In genomic region chrX:19195243-19195610, GRCh38 we compare ENCODE assay signal across 22 cellular contexts.
A peak's percentile ranks its signal among the peaks of the same experiment; 100 is the strongest.
DNase-seq lines count a peak whose midpoint lies in the region; ATAC-seq and TF ChIP-seq lines count a peak whose summit lies in the region.
"Had no signal": no experiment of that assay in that cellular context is flagged by ENCODE, and none has a peak within 500 bp of the region (broad histone marks: within the 10 kb centered on the region; RNA-seq: fewer than 3 reads in every experiment).

No MANE protein-coding gene starts in this region.

- H3K4me1 ChIP-seq in thyroid gland (no peaks in the 10 kb centered on the region), neuronal stem cell (ENCODE audit: control insufficient read depth in 2 of 2, insufficient read depth in 1 of 2, low read depth in 1 of 2, low read length in 2 of 2) (no peaks in the 10 kb centered on the region)
- H3K4me1 ChIP-seq: A549, foreskin keratinocyte, spleen had no signal

- CTCF ChIA-PET in activated CD4-positive, alpha-beta memory T cell treated with anti-CD3 and anti-CD28 coated beads, Interleukin-2, amount 10 ng/mL, durations not matched to agents 7 days and 5 days (lab: Charles Lee): no interaction called here
- CTCF ChIA-PET in activated CD4-positive, alpha-beta memory T cell treated with anti-CD3 and anti-CD28 coated beads for 36 hours (lab: Charles Lee): no interaction called here

- no peak overlapping the region for H3K23ac ChIP-seq in neuronal stem cell (ENCODE audit: low read depth, low read length, poor library complexity)

- POLR2A ChIA-PET in activated CD4-positive, alpha-beta memory T cell treated with anti-CD3 and anti-CD28 coated beads, Interleukin-2, amount 10 ng/mL, durations not matched to agents 7 days and 5 days (lab: Charles Lee): no interaction called here
- POLR2A ChIA-PET in activated CD4-positive, alpha-beta memory T cell treated with anti-CD3 and anti-CD28 coated beads for 36 hours (lab: Charles Lee): no interaction called here

- no peak overlapping the region for H3K18ac ChIP-seq in neuronal stem cell (ENCODE audit: low read length)

- H3K9me3 Mint-ChIP-seq in activated CD4-positive, alpha-beta memory T cell treated with anti-CD3 and anti-CD28 coated beads, Interleukin-2, amount 10 ng/mL, durations not matched to agents 7 days and 5 days: no peaks in the 10 kb centered on the region
- no peaks in the 10 kb centered on the region for H3K9me3 Mint-ChIP-seq in activated CD4-positive, alpha-beta memory T cell treated with anti-CD3 and anti-CD28 coated beads for 36 hours

- intact Hi-C loops in activated CD4-positive, alpha-beta memory T cell treated with anti-CD3 and anti-CD28 coated beads for 36 hours (cut with micrococcal nuclease): no loop called here
- intact Hi-C loops in thyroid gland (cut with DNase I): no loop called here

- no peak overlapping the region for H3K9ac ChIP-seq in neuronal stem cell (ENCODE audit: low read depth, low read length, poor library complexity)
- H3K9ac ChIP-seq: KMS-11 had no signal

- no peak for DNase-seq in activated CD4-positive, alpha-beta memory T cell treated with anti-CD3 and anti-CD28 coated beads, Interleukin-2, amount 10 ng/mL, durations not matched to agents 7 days and 5 days
- DNase-seq in activated CD4-positive, alpha-beta memory T cell treated with anti-CD3 and anti-CD28 coated beads for 36 hours: no peak
- peak; percentile 44 to 56 for DNase-seq in thyroid gland
- no peak for DNase-seq in MG63
- no peak for DNase-seq in neuronal stem cell (ENCODE audit: low spot score)
- no peak for DNase-seq in NCI-H526 treated with DMSO at 0.1 percent for 48 hours (lab: John Stamatoyannopoulos, UW)
- DNase-seq: activated CD4-positive, alpha-beta T cell treated with anti-CD3 and anti-CD28 coated beads, Interleukin-2, amount 50 U/mL, for 4 hours; activated T-cell treated with anti-CD3 and anti-CD28 coated beads, Interleukin-2, amount 50 U/mL, for 48 hours; cortex of kidney; DND-41; foreskin keratinocyte; NCI-H2081; NCI-H524; spleen; stimulated activated CD8-positive, alpha-beta memory T cell treated with anti-CD3 and anti-CD28 coated beads, Interleukin-4, amount 100 ng/mL, for 48 hours; SW 1271 had no signal

- H3K36me3 Mint-ChIP-seq in activated CD4-positive, alpha-beta memory T cell treated with anti-CD3 and anti-CD28 coated beads, Interleukin-2, amount 10 ng/mL, durations not matched to agents 7 days and 5 days (ENCODE audit: low read depth): no peaks in the 10 kb centered on the region
- H3K36me3 Mint-ChIP-seq in activated CD4-positive, alpha-beta memory T cell treated with anti-CD3 and anti-CD28 coated beads for 36 hours: no peaks in the 10 kb centered on the region
- H3K36me3 Mint-ChIP-seq: CD14-positive monocyte had no signal

- no peak overlapping the region for H3K14ac ChIP-seq in neuronal stem cell (ENCODE audit: low read length)

- H2BK120ac ChIP-seq in neuronal stem cell (ENCODE audit: low read depth, low read length): no peak overlapping the region

- peaks cover 2% of the 10 kb centered on the region for H3K27me3 Mint-ChIP-seq in activated CD4-positive, alpha-beta memory T cell treated with anti-CD3 and anti-CD28 coated beads, Interleukin-2, amount 10 ng/mL, durations not matched to agents 7 days and 5 days
- H3K27me3 Mint-ChIP-seq in activated CD4-positive, alpha-beta memory T cell treated with anti-CD3 and anti-CD28 coated beads for 36 hours: no peaks in the 10 kb centered on the region

- no peak overlapping the region for H2AFZ ChIP-seq in neuronal stem cell (ENCODE audit: low read length)

- no peak for TF ChIP-seq CTCF in thyroid gland (IDR thresholded peaks at IDR 0.05)

- H2BK5ac ChIP-seq in neuronal stem cell (ENCODE audit: low read length): no peak overlapping the region

- H2BK15ac ChIP-seq in neuronal stem cell (ENCODE audit: low read length): no peak overlapping the region

- peak overlapping the region; percentile 71 for H3K27ac Mint-ChIP-seq in activated CD4-positive, alpha-beta memory T cell treated with anti-CD3 and anti-CD28 coated beads, Interleukin-2, amount 10 ng/mL, durations not matched to agents 7 days and 5 days
- no peak overlapping the region for H3K27ac Mint-ChIP-seq in activated CD4-positive, alpha-beta memory T cell treated with anti-CD3 and anti-CD28 coated beads for 36 hours
- H3K27ac Mint-ChIP-seq: CD14-positive monocyte had no signal

- no peaks in the 10 kb centered on the region for H3K27me3 ChIP-seq in thyroid gland
- no peaks in the 10 kb centered on the region for H3K27me3 ChIP-seq in MG63
- peaks cover 0 to 12% (median 0%) of the 10 kb centered on the region in 3 experiments for H3K27me3 ChIP-seq in neuronal stem cell (ENCODE audit: control insufficient read depth in 3 of 3, insufficient read depth in 3 of 3, low read depth in 1 of 3, low read length in 3 of 3)
- H3K27me3 ChIP-seq: foreskin keratinocyte had no signal

- H3K4me1 Mint-ChIP-seq in activated CD4-positive, alpha-beta memory T cell treated with anti-CD3 and anti-CD28 coated beads, Interleukin-2, amount 10 ng/mL, durations not matched to agents 7 days and 5 days: peaks cover 20% of the 10 kb centered on the region
- H3K4me1 Mint-ChIP-seq in activated CD4-positive, alpha-beta memory T cell treated with anti-CD3 and anti-CD28 coated beads for 36 hours (ENCODE audit: low read depth): no peaks in the 10 kb centered on the region
- H3K4me1 Mint-ChIP-seq: CD14-positive monocyte, neural crest cell had no signal

- WGBS in thyroid gland, 2 donors: 35 to 41% methylated on average over 11 of the region's 11 CpGs
- no CpG with 5 or more reads among the region's 11 CpGs for WGBS in neuronal stem cell (ENCODE audit: extremely low coverage in 2 of 2, insufficient read length in 2 of 2, insufficient replicate concordance in 1 of 2), 2 donors

- H3K9me3 ChIP-seq in thyroid gland (no peaks in the 10 kb centered on the region), MG63 (no peaks in the 10 kb centered on the region), neuronal stem cell (replicated peaks in 1 of 2; ENCODE audit: control insufficient read depth in 2 of 2, insufficient read depth in 1 of 2, low read depth in 1 of 2, low read length in 2 of 2) (peaks cover 0 to 1% of the 10 kb centered on the region in 2 donors)
- H3K9me3 ChIP-seq: A549 had no signal

- H2AK5ac ChIP-seq in neuronal stem cell (ENCODE audit: low read depth, low read length): no peak overlapping the region

- ATAC-seq in GM21529 (IDR thresholded peaks at IDR 0.05; ENCODE audit: unreplicated experiment) (peak; percentile 27), HG03432 (IDR thresholded peaks at IDR 0.05; ENCODE audit: unreplicated experiment) (peak; percentile 41)
- ATAC-seq: A549, foreskin keratinocyte had no signal

- H3K4me3 ChIP-seq in thyroid gland (replicated peaks in 1 of 3) (no peak overlapping the region), MG63 (no peak overlapping the region), neuronal stem cell (ENCODE audit: low read length in 2 of 2) (no peak overlapping the region)
- H3K4me3 ChIP-seq: A549, spleen had no signal

- no peak overlapping the region for H3K4me3 Mint-ChIP-seq in activated CD4-positive, alpha-beta memory T cell treated with anti-CD3 and anti-CD28 coated beads, Interleukin-2, amount 10 ng/mL, durations not matched to agents 7 days and 5 days
- H3K4me3 Mint-ChIP-seq in activated CD4-positive, alpha-beta memory T cell treated with anti-CD3 and anti-CD28 coated beads for 36 hours: no peak overlapping the region
- H3K4me3 Mint-ChIP-seq: CD14-positive monocyte, neural crest cell had no signal

- H3K4me2 ChIP-seq in neuronal stem cell (ENCODE audit: insufficient read depth, low read length, poor library complexity, severe bottlenecking): no peak overlapping the region
- H3K4me2 ChIP-seq: A549, KMS-11 had no signal

- H4K8ac ChIP-seq in neuronal stem cell (ENCODE audit: low read depth, low read length): no peak overlapping the region

- no peak overlapping the region for H4K91ac ChIP-seq in neuronal stem cell (ENCODE audit: low read depth, low read length, poor library complexity)

- H2BK12ac ChIP-seq in neuronal stem cell (ENCODE audit: low read length): no peak overlapping the region

- H3K4ac ChIP-seq in neuronal stem cell (ENCODE audit: low read length): no peak overlapping the region

- no peaks in the 10 kb centered on the region for H3K79me1 ChIP-seq in neuronal stem cell (ENCODE audit: low read depth, low read length)

- H3K36me3 ChIP-seq in thyroid gland (no peaks in the 10 kb centered on the region), MG63 (no peaks in the 10 kb centered on the region), neuronal stem cell (replicated peaks in 1 of 2; ENCODE audit: control insufficient read depth in 2 of 2, insufficient read depth in 2 of 2, low read length in 2 of 2) (no peaks in the 10 kb centered on the region)
- H3K36me3 ChIP-seq: spleen had no signal

- no peak overlapping the region for H3K27ac ChIP-seq in thyroid gland
- no peak overlapping the region for H3K27ac ChIP-seq in neuronal stem cell (replicated peaks; ENCODE audit: low read length)
- H3K27ac ChIP-seq: foreskin keratinocyte, KMS-11, spleen had no signal

- TF ChIP-seq POLR2A in thyroid gland (IDR thresholded peaks at IDR 0.05): no peak

Comparison
In these comparisons a context has a peak if more than half of its experiments do, and no peak if none do; other contexts are left out.
1. DNase-seq: peak in thyroid gland (2 of 2); none in activated CD4-positive, alpha-beta memory T cell treated with anti-CD3 and anti-CD28 coated beads, Interleukin-2, amount 10 ng/mL, durations not matched to agents 7 days and 5 days (single experiment), activated CD4-positive, alpha-beta memory T cell treated with anti-CD3 and anti-CD28 coated beads for 36 hours (single experiment), MG63 (single experiment), neuronal stem cell (single experiment) and NCI-H526 treated with DMSO at 0.1 percent for 48 hours (single experiment).